Comparison of ENCODE assay signal across 10 cellular contexts in the genomic region with DNA sequence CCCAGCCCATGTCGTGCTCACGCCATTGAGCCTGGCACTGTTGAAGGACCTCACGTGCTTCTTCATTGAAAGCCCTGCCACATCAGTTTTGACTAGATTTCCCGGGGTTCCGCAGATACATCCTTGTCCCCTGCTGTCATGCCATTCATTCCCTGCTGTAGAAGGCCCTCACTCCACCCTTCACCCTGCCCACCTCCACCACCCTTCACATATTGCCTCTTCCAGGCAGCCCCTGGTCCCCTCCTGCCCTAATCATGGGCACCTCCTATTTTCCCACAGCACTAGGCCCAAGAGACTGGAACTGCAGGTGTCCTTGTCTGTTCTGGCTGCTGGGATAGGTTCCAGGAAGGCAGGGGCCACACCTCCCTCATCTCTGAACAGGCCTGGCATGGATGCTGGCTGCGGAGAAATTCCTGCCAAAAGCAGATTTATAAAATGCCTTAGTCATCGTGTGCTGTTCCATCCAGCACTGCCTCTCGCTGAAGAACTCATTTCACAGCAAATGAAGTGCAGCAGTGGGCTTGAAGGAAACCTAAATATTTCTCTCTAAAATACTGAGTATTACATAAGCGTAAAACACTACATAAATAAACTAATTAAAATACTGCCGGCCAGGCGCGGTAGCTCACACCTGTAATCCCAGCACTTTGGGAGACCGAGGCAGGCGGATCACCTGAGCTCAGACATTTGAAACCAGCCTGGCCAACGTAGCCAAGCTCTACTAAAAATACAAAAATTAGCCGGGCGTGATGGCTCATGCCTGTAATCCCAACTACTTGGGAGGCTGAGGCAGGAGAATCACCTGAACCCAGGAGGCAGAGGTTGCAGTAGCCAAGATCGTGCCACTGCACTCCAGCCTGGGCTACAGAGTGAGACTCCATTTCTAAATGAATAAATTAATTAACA. TPM values are rescaled to one million over a fixed set of nuclear protein-coding genes. Genes with fewer than 3 reads are reported as not detected.
A peak's percentile ranks its signal among the peaks of the same experiment; 100 is the strongest.
DNase-seq lines count a peak whose midpoint lies in the region; ATAC-seq, FAIRE-seq and TF ChIP-seq lines count a peak whose summit lies in the region.
"Had no signal": no experiment of that assay in that cellular context is flagged by ENCODE, and none has a peak within 500 bp of the region (broad histone marks: within the 10 kb centered on the region; RNA-seq: fewer than 3 reads in every experiment).

No MANE protein-coding gene starts in this region.

- no peaks in the 10 kb centered on the region for H3K27me3 Mint-ChIP-seq in stimulated activated memory B cell treated with anti-CD40 and anti-IgM and Interleukin-4, amounts not matched to agents 10 μg/mL and 1 μg/mL and 100 μg/mL, for 72 hours

- H3K4me1 ChIP-seq in Panc1 (ENCODE audit: control insufficient read depth, insufficient read depth, low read length) (peaks cover 9% of the 10 kb centered on the region), esophagus squamous epithelium (peaks cover 3 to 53% (median 37%) of the 10 kb centered on the region in 3 donors), pancreas (peaks cover 0 to 13% (median 7%) of the 10 kb centered on the region in 3 donors)

- H3K4me3 Mint-ChIP-seq in stimulated activated memory B cell treated with anti-CD40 and anti-IgM and Interleukin-4, amounts not matched to agents 10 μg/mL and 1 μg/mL and 100 μg/mL, for 72 hours, result no peak overlapping the region

- no peak overlapping the region for H3K27ac ChIP-seq in Panc1 (ENCODE audit: low read length)
- peak overlapping the region; percentile 66 to 79 (median 72) for H3K27ac ChIP-seq in esophagus squamous epithelium
- H3K27ac ChIP-seq in pancreas, result peak overlapping the region in 1 of 4 donors; percentile 44
- H3K27ac ChIP-seq: WERI-Rb-1 had no signal

- H3K27me3 ChIP-seq in Panc1 (ENCODE audit: control insufficient read depth, insufficient read depth, low read length), result no peaks in the 10 kb centered on the region
- no peaks in the 10 kb centered on the region for H3K27me3 ChIP-seq in esophagus squamous epithelium
- H3K27me3 ChIP-seq in pancreas, result no peaks in the 10 kb centered on the region

- TF ChIP-seq POLR2A in esophagus squamous epithelium (IDR thresholded peaks at IDR 0.05), result no peak

- H3K9me3 ChIP-seq in Panc1 (ENCODE audit: control insufficient read depth, insufficient read depth, low read depth, low read length), result no peaks in the 10 kb centered on the region
- H3K9me3 ChIP-seq in esophagus squamous epithelium, result no peaks in the 10 kb centered on the region
- H3K9me3 ChIP-seq in pancreas, result no peaks in the 10 kb centered on the region

- H3K4me3 ChIP-seq in Panc1 (ENCODE audit: low read depth in 2 of 2, low read length in 2 of 2) (no peak overlapping the region), esophagus squamous epithelium (peak overlapping the region in 1 of 4 donors; percentile 12), pancreas (no peak overlapping the region)

- no peaks in the 10 kb centered on the region for H3K4me1 Mint-ChIP-seq in stimulated activated memory B cell treated with anti-CD40 and anti-IgM and Interleukin-4, amounts not matched to agents 10 μg/mL and 1 μg/mL and 100 μg/mL, for 72 hours

- ATAC-seq in Panc1 (peak; percentile 54), pancreas (peak; percentile 91 to 95 (median 94)), GM19395 (IDR thresholded peaks at IDR 0.05; ENCODE audit: unreplicated experiment) (no peak)
- no peak for ATAC-seq in stimulated activated memory B cell treated with anti-CD40 and anti-IgM and Interleukin-4, amounts not matched to agents 10 μg/mL and 1 μg/mL and 100 μg/mL, for 72 hours

- intact Hi-C loops in Panc1 (cut with micrococcal nuclease; ENCODE audit: unreplicated experiment) (no loop called here), esophagus squamous epithelium (cut with DNase I) (no loop called here), pancreas (cut with DNase I) (no loop called here)

- TF ChIP-seq CTCF in Panc1 (IDR thresholded peaks at IDR 0.05), result no peak
- TF ChIP-seq CTCF in esophagus squamous epithelium (IDR thresholded peaks at IDR 0.05), result no peak
- TF ChIP-seq CTCF in pancreas (IDR thresholded peaks at IDR 0.05), result no peak

- BruUV-seq in Panc1 (replicated peaks; lab: Mats Ljungman, UMichigan), result no TSS peak

- CTCF ChIA-PET in Panc1 (lab: Charles Lee), result no interaction called here

- H3K36me3 ChIP-seq in Panc1 (ENCODE audit: control insufficient read depth, insufficient read depth, low read length) (no peaks in the 10 kb centered on the region), esophagus squamous epithelium (peaks cover 0 to 8% (median 0%) of the 10 kb centered on the region in 3 donors), pancreas (no peaks in the 10 kb centered on the region)
- H3K36me3 ChIP-seq: WERI-Rb-1 had no signal

- DNase-seq in Caki2 (ENCODE audit: low read depth) (peak; percentile 68), Panc1 (ENCODE audit: low read depth, low spot score) (no peak), esophagus squamous epithelium (lab: John Stamatoyannopoulos, UW) (no peak), pancreas (peak; percentile 65 to 88 (median 84)), HuH-7 (ENCODE audit: low spot score) (no peak), retina (no peak)
- DNase-seq: WERI-Rb-1 had no signal

- no peak for FAIRE-seq in pancreas (lab: Jason Lieb, UNC)

- in situ Hi-C loops in Caki2 (cut with HindIII; ENCODE audit: low pct_unique_long_range_greater_than_20kb, low sequenced_read_pairs) (no loop called here), Panc1 (cut with HindIII; ENCODE audit: low pct_unique_long_range_greater_than_20kb, low sequenced_read_pairs) (no loop called here)

- WGBS in esophagus squamous epithelium, 2 donors, result 35 to 48% methylated on average over 17 of the region's 18 CpGs
- 41 to 57% methylated on average over 18 of the region's 18 CpGs for WGBS in pancreas, 2 donors

- H3K27ac Mint-ChIP-seq in stimulated activated memory B cell treated with anti-CD40 and anti-IgM and Interleukin-4, amounts not matched to agents 10 μg/mL and 1 μg/mL and 100 μg/mL, for 72 hours, result no peak overlapping the region

- H3K36me3 Mint-ChIP-seq in stimulated activated memory B cell treated with anti-CD40 and anti-IgM and Interleukin-4, amounts not matched to agents 10 μg/mL and 1 μg/mL and 100 μg/mL, for 72 hours, result peaks cover 13% of the 10 kb centered on the region

- H3K9me3 Mint-ChIP-seq in stimulated activated memory B cell treated with anti-CD40 and anti-IgM and Interleukin-4, amounts not matched to agents 10 μg/mL and 1 μg/mL and 100 μg/mL, for 72 hours, result no peaks in the 10 kb centered on the region

- POLR2A ChIA-PET in Panc1 (lab: Charles Lee), result no interaction called here

RNA-seq across cellular contexts. Expression of a gene that starts 38.4 kb away (rescaled TPM):
- total RNA-seq in Caki2 (2014; rRNA removed; shearing (Covaris generic); ENCODE audit: low replicate concordance), result 74.2 and 146 TPM in 2 replicates
- total RNA-seq in Panc1 (2021; ENCODE audit: unreplicated experiment), result 84.0 TPM
- polyA plus RNA-seq in Panc1 (2012; ENCODE audit: insufficient read length), result 125 TPM
- total RNA-seq in esophagus squamous epithelium, result 10 to 100 TPM; 34.7 to 81.3 (median 58.0) TPM
- total RNA-seq in pancreas, result 10 to 100 TPM; 17.8 to 33.0 (median 22.8) TPM
- polyA plus RNA-seq in pancreas, result 10 to 100 TPM; 28.0 to 31.1 TPM

RNA-seq across cellular contexts. Expression of a gene that starts 38.6 kb away (rescaled TPM):
- total RNA-seq in Caki2 (2014; rRNA removed; shearing (Covaris generic); ENCODE audit: low replicate concordance), result 1.6 and 2.2 TPM in 2 replicates
- total RNA-seq in Panc1 (2021; ENCODE audit: unreplicated experiment) (5.1 TPM), esophagus squamous epithelium (1 to 10 TPM; 1.2 to 7.1 (median 3.2) TPM), pancreas (1 to 10 TPM in 5 of 6 donors, under 1 TPM in 1; 0.88 to 2.8 (median 2.0) TPM)
- polyA plus RNA-seq in Panc1 (2012; ENCODE audit: insufficient read length), result 1.7 TPM
- 1 to 10 TPM; 2.8 to 5.9 TPM for polyA plus RNA-seq in pancreas

RNA-seq across cellular contexts. Expression of a gene that starts 44.5 kb away (rescaled TPM):
- 0.57 TPM in 1 of 2 replicates, not detected in the other for total RNA-seq in Caki2 (2014; rRNA removed; shearing (Covaris generic); ENCODE audit: low replicate concordance)
- total RNA-seq in Panc1 (2021; ENCODE audit: unreplicated experiment) (73.5 TPM), esophagus squamous epithelium (10 to 100 TPM in 1 of 4 donors, 1 to 10 TPM in 2, under 1 TPM in 1; 0.30 to 10.1 (median 2.3) TPM), pancreas (1 to 10 TPM in 3 of 6 donors, under 1 TPM in 3; 0.31 to 1.7 (median 1.1) TPM)
- polyA plus RNA-seq in Panc1 (2012; ENCODE audit: insufficient read length), result 66.4 TPM
- 1 to 10 TPM; 3.8 to 4.8 TPM for polyA plus RNA-seq in pancreas

RNA-seq across cellular contexts. Expression of a gene that starts 49.4 kb away (rescaled TPM):
- not detected in 2 replicates for total RNA-seq in Caki2 (2014; rRNA removed; shearing (Covaris generic); ENCODE audit: low replicate concordance)
- total RNA-seq in Panc1 (2021; ENCODE audit: unreplicated experiment) (not detected), esophagus squamous epithelium (not detected), pancreas (not detected)
- polyA plus RNA-seq in Panc1 (2012; ENCODE audit: insufficient read length), result not detected
- not detected for polyA plus RNA-seq in pancreas
- polyA plus RNA-seq: urinary bladder had no signal

Comparison
In these comparisons a context has a peak if more than half of its experiments do, and no peak if none do; other contexts are left out.
1. DNase-seq: peak in Caki2 (single experiment) and pancreas (6 of 6); none in Panc1 (single experiment), esophagus squamous epithelium (single experiment), HuH-7 (single experiment) and retina (single experiment).
2. ATAC-seq: peak in Panc1 (single experiment) and pancreas (4 of 4); none in GM19395 (single experiment) and stimulated activated memory B cell treated with anti-CD40 and anti-IgM and Interleukin-4, amounts not matched to agents 10 μg/mL and 1 μg/mL and 100 μg/mL, for 72 hours (single experiment).